ENCODE assay signal across 8 cellular contexts in genomic region chr2:215931256-215931903, GRCh38.
A peak's percentile ranks its signal among the peaks of the same experiment; 100 is the strongest.
DNase-seq lines count a peak whose midpoint lies in the region; ATAC-seq and TF ChIP-seq lines count a peak whose summit lies in the region.

No MANE protein-coding gene starts in this region.

- H3K4me3 ChIP-seq in Caco-2 (ENCODE audit: low read depth, low read length) (no peak overlapping the region), epithelial cell of proximal tubule (ENCODE audit: low read depth, low read length) (no peak overlapping the region), testis (no peak overlapping the region)
- no peak overlapping the region for H3K4me3 ChIP-seq in naive thymus-derived CD4-positive, alpha-beta T cell (ENCODE audit: low read length)

- TF ChIP-seq CTCF in Caco-2 (IDR thresholded peaks at IDR 0.05; ENCODE audit: insufficient read depth in 1 of 2, low read depth in 1 of 2, low read length in 1 of 2, severe bottlenecking in 1 of 2, unreplicated experiment in 1 of 2) (peak; percentile 92 to 93), epithelial cell of proximal tubule (conservative IDR thresholded peaks at IDR 0.05; ENCODE audit: low read depth, low read length) (peak; percentile 98), testis (IDR thresholded peaks at IDR 0.05) (peak; percentile 56 to 94 (median 87))

- WGBS in testis, 2 donors, result 11 to 16% methylated on average over 8 of the region's 8 CpGs

- peak; percentile 70 to 81 for DNase-seq in Caco-2
- DNase-seq in NOMO-1 (lab: John Stamatoyannopoulos, UW; ENCODE audit: unreplicated experiment in 2 of 2), result peak; percentile 19 to 62
- DNase-seq in activated CD8-positive, alpha-beta memory T cell treated with anti-CD3 and anti-CD28 coated beads for 1 hour (ENCODE audit: extremely low read depth in 1 of 2, low read depth in 1 of 2), result peak; percentile 2 to 7
- DNase-seq in epithelial cell of proximal tubule (ENCODE audit: low read depth), result peak; percentile 16
- DNase-seq in naive thymus-derived CD4-positive, alpha-beta T cell, result peak; percentile 9 to 53 (median 38)
- DNase-seq in testis, result peak; percentile 81

- no peaks in the 10 kb centered on the region for H3K27me3 Mint-ChIP-seq in Caco-2 (ENCODE audit: insufficient read depth, unreplicated experiment)
- peaks cover 0 to 10% (median 0%) of the 10 kb centered on the region in 5 donors for H3K27me3 Mint-ChIP-seq in naive thymus-derived CD4-positive, alpha-beta T cell

- POLR2A ChIA-PET in Caco-2 (lab: Charles Lee), result no interaction called here
- POLR2A ChIA-PET in naive thymus-derived CD4-positive, alpha-beta T cell (lab: Charles Lee), result no interaction called here

- intact Hi-C loops in Caco-2 (cut with micrococcal nuclease; ENCODE audit: unreplicated experiment), result loop anchor here (1.0 to 5.0 kb wide), 5 partner anchors 137 to 971 kb away; no protein-coding TSS in a partner anchor
- intact Hi-C loops in naive thymus-derived CD4-positive, alpha-beta T cell (cut with micrococcal nuclease), result loop anchor here (1.0 to 5.0 kb wide), 3 partner anchors 477 to 661 kb away; no protein-coding TSS in a partner anchor
- intact Hi-C loops in testis (cut with DNase I; ENCODE audit: low total_unique reads), result no loop called here

- peaks cover 24% of the 10 kb centered on the region for H3K36me3 Mint-ChIP-seq in Caco-2 (ENCODE audit: insufficient read depth, unreplicated experiment)
- no peaks in the 10 kb centered on the region for H3K36me3 Mint-ChIP-seq in naive thymus-derived CD4-positive, alpha-beta T cell

- H3K27ac Mint-ChIP-seq in Caco-2 (ENCODE audit: unreplicated experiment), result peak overlapping the region; percentile 82
- no peak overlapping the region for H3K27ac Mint-ChIP-seq in naive thymus-derived CD4-positive, alpha-beta T cell

- CTCF ChIA-PET in Caco-2 (lab: Charles Lee), result interaction anchor here (0.6 to 1.8 kb wide), 10 partner anchors 11 to 970 kb away, joined by 3 to 7 read pairs (median 3); partner anchors contain the start of genes PECR and TMEM169
- CTCF ChIA-PET in naive thymus-derived CD4-positive, alpha-beta T cell (lab: Charles Lee), result interaction anchor here (0.5 to 1.7 kb wide), 7 partner anchors 9 to 731 kb away, joined by 3 to 5 read pairs (median 3); no protein-coding TSS in a partner anchor

- BruUV-seq in Caco-2 (replicated peaks; lab: Mats Ljungman, UMichigan), result no TSS peak

- peaks cover 26% of the 10 kb centered on the region for H3K4me1 Mint-ChIP-seq in Caco-2 (ENCODE audit: low read depth, unreplicated experiment)
- H3K4me1 Mint-ChIP-seq in naive thymus-derived CD4-positive, alpha-beta T cell, result peaks cover 0 to 6% (median 0%) of the 10 kb centered on the region in 7 donors

- peaks cover 27% of the 10 kb centered on the region for H3K4me1 ChIP-seq in Caco-2
- no peaks in the 10 kb centered on the region for H3K4me1 ChIP-seq in naive thymus-derived CD4-positive, alpha-beta T cell (ENCODE audit: control insufficient read depth in 2 of 2, insufficient read depth in 2 of 2, low read length in 2 of 2)
- no peaks in the 10 kb centered on the region for H3K4me1 ChIP-seq in testis

- H3K9me3 ChIP-seq in Caco-2, result no peaks in the 10 kb centered on the region
- H3K9me3 ChIP-seq in naive thymus-derived CD4-positive, alpha-beta T cell (ENCODE audit: control insufficient read depth in 2 of 3, low read length in 3 of 3), result no peaks in the 10 kb centered on the region
- H3K9me3 ChIP-seq in testis, result no peaks in the 10 kb centered on the region

- no peak overlapping the region for H3K27ac ChIP-seq in naive thymus-derived CD4-positive, alpha-beta T cell (ENCODE audit: low read depth, low read length)
- no peak overlapping the region for H3K27ac ChIP-seq in testis

- ATAC-seq in GM19455 (IDR thresholded peaks at IDR 0.05; ENCODE audit: unreplicated experiment), result peak; percentile 81
- peak; percentile 93 for ATAC-seq in HG03521 (IDR thresholded peaks at IDR 0.05; ENCODE audit: unreplicated experiment)
- ATAC-seq in naive thymus-derived CD4-positive, alpha-beta T cell, result peak; percentile 66

- H3K9me3 Mint-ChIP-seq in Caco-2 (ENCODE audit: unreplicated experiment), result peaks cover 10% of the 10 kb centered on the region
- no peaks in the 10 kb centered on the region for H3K9me3 Mint-ChIP-seq in naive thymus-derived CD4-positive, alpha-beta T cell

- no peak for TF ChIP-seq POLR2A in testis (IDR thresholded peaks at IDR 0.05)

- H3K4me3 Mint-ChIP-seq in Caco-2 (ENCODE audit: unreplicated experiment), result peak overlapping the region; percentile 13
- H3K4me3 Mint-ChIP-seq in naive thymus-derived CD4-positive, alpha-beta T cell, result no peak overlapping the region

- H3K36me3 ChIP-seq in Caco-2 (ENCODE audit: control insufficient read depth, insufficient read depth, low read length) (no peaks in the 10 kb centered on the region), testis (ENCODE audit: low read depth, missing control alignments) (no peaks in the 10 kb centered on the region)
- H3K36me3 ChIP-seq in naive thymus-derived CD4-positive, alpha-beta T cell (ENCODE audit: control insufficient read depth in 2 of 3, insufficient read depth in 3 of 3, low read length in 3 of 3), result no peaks in the 10 kb centered on the region

- H3K27me3 ChIP-seq in Caco-2 (replicated peaks; ENCODE audit: control insufficient read depth, insufficient read depth, low read length), result no peaks in the 10 kb centered on the region
- no peaks in the 10 kb centered on the region for H3K27me3 ChIP-seq in naive thymus-derived CD4-positive, alpha-beta T cell (ENCODE audit: control insufficient read depth in 2 of 2, insufficient read depth in 2 of 2, low read length in 2 of 2)
- no peaks in the 10 kb centered on the region for H3K27me3 ChIP-seq in testis

Comparison
In these comparisons a context has a peak if more than half of its experiments do, and no peak if none do; other contexts are left out.
1. DNase-seq: peak in every context shown above with its lines; median percentile 81 in testis; 76 in Caco-2; 40 in NOMO-1; 38 in naive thymus-derived CD4-positive, alpha-beta T cell; 16 in epithelial cell of proximal tubule; 4 in activated CD8-positive, alpha-beta memory T cell treated with anti-CD3 and anti-CD28 coated beads for 1 hour.